In genomic region chr18:24014062-24014985, GRCh38 we compare ENCODE assay signal across 1 cellular context.
TF ChIP-seq lines count a peak whose summit lies in the region.

Gene TTC39C, plus strand, starts transcription at chr18:24014754. Its CDS starts 118 bp downstream, at chr18:24014872.

TF ChIP-seq in HepG2, 621 proteins besides CTCF, POLR2A, EP300 and RAD21 (continued from another document and continues in another):
- TF ChIP-seq ZNF446 (CRISPR knock-in tag; IDR thresholded peaks at IDR 0.05) (peak; percentile 36; the same call in 1 of the 2 replicates), ZSCAN30 (CRISPR knock-in tag; IDR thresholded peaks at IDR 0.05) (no peak), NR2C2 (CRISPR knock-in tag; IDR thresholded peaks at IDR 0.05; ENCODE audit: borderline replicate concordance) (no peak; the same call in 1 of the 2 replicates), HNF4A (CRISPR knock-in tag; IDR thresholded peaks at IDR 0.05) (no peak), JDP2 (CRISPR knock-in tag; IDR thresholded peaks at IDR 0.05; ENCODE audit: borderline replicate concordance) (peak; percentile 24; the same call in 1 of the 2 replicates), GZF1 (CRISPR knock-in tag; IDR thresholded peaks at IDR 0.05) (no peak), ZHX2 (IDR thresholded peaks at IDR 0.05; ENCODE audit: low read depth) (no peak), ZHX2 (CRISPR knock-in tag; IDR thresholded peaks at IDR 0.05; ENCODE audit: borderline replicate concordance) (no peak), KMT2B (CRISPR knock-in tag; IDR thresholded peaks at IDR 0.05) (peak; percentile 22; the same call in 1 of the 2 replicates), DMAP1 (CRISPR knock-in tag; IDR thresholded peaks at IDR 0.05) (peak; percentile 64; the same call in 1 of the 2 replicates), ZNF331 (CRISPR knock-in tag; IDR thresholded peaks at IDR 0.05) (no peak), FIP1L1 (IDR thresholded peaks at IDR 0.05; ENCODE audit: borderline replicate concordance, insufficient read depth, low read depth, low read length) (no peak), DR1 (CRISPR knock-in tag; IDR thresholded peaks at IDR 0.05) (peak; percentile 38; the same call in 1 of the 2 replicates), IRF9 (CRISPR knock-in tag; IDR thresholded peaks at IDR 0.05; ENCODE audit: borderline replicate concordance) (no peak), ZGPAT (CRISPR knock-in tag; IDR thresholded peaks at IDR 0.05) (peak; percentile 43; the same call in 1 of the 2 replicates), KAT8 (CRISPR knock-in tag; IDR thresholded peaks at IDR 0.05) (peak; percentile 31; the same call in 1 of the 2 replicates), KLF12 (CRISPR knock-in tag; IDR thresholded peaks at IDR 0.05; ENCODE audit: borderline replicate concordance) (no peak), ZNF224 (CRISPR knock-in tag; IDR thresholded peaks at IDR 0.05) (no peak), AGO2 (optimal IDR thresholded peaks at IDR 0.05; ENCODE audit: low read depth, low read length) (peak; percentile 44), HMG20B (CRISPR knock-in tag; conservative IDR thresholded peaks at IDR 0.05) (no peak), PATZ1 (CRISPR knock-in tag; IDR thresholded peaks at IDR 0.05) (peak; percentile 52), CSRNP2 (CRISPR knock-in tag; conservative IDR thresholded peaks at IDR 0.05; ENCODE audit: low read depth) (no peak), ZNF777 (CRISPR knock-in tag; IDR thresholded peaks at IDR 0.05) (peak; percentile 17; the same call in 1 of the 2 replicates), ZNF142 (CRISPR knock-in tag; IDR thresholded peaks at IDR 0.05) (no peak), ZNF367 (CRISPR knock-in tag; IDR thresholded peaks at IDR 0.05; ENCODE audit: borderline replicate concordance) (no peak), ZNF34 (CRISPR knock-in tag; IDR thresholded peaks at IDR 0.05; ENCODE audit: borderline replicate concordance) (0 out of 2 replicates have a peak, but pooled peaks have one; percentile 39), ZNF414 (CRISPR knock-in tag; IDR thresholded peaks at IDR 0.05) (0 out of 2 replicates have a peak, but pooled peaks have one; percentile 42), ZNF274 (CRISPR knock-in tag; IDR thresholded peaks at IDR 0.05) (peak; percentile 35; the same call in 1 of the 2 replicates), ETV5 (CRISPR knock-in tag; IDR thresholded peaks at IDR 0.05; ENCODE audit: borderline replicate concordance) (peak; percentile 20; the same call in 1 of the 2 replicates), ZNF574 (CRISPR knock-in tag; IDR thresholded peaks at IDR 0.05) (no peak), GLI4 (CRISPR knock-in tag; IDR thresholded peaks at IDR 0.05; ENCODE audit: borderline replicate concordance) (no peak; the same call in 1 of the 2 replicates)
